Comparison of ENCODE assay signal across 8 cellular contexts in the genomic region with DNA sequence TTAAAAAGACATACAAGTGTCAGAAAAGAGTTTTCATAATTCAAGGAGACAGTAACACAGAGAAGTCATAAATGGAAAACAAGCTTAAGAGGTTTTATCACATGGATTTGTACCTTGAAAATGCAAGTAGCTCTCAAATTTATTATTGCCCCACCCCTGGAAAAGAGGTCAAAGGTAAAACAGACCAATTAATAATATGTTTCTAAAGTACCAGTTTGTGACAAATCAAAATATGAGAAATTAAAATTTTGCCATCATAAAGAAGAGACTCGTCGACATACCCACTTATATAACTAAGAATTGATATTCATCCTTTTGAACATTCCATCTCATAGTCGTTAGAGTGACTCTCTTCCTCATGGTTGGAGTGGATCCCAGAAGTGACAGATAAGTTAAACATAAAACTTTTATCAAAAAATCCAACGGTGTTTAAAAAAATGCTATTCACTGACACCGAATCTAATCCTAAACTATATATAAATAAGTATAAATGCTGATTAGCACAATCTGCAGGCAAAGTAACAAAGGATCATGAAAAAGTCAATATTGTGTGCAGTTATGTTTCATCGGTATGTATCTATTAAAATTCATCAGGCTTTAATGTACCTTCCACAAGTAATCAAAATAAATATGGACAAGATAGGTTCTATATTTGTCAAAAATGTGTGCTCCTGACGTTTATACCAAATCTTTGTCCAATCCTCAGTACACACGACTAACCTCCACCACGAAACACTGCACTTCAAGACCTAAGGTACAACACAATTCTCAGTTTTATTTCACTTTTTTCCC. TPM values are rescaled to one million over a fixed set of nuclear protein-coding genes. Genes with fewer than 3 reads are reported as not detected.
A peak's percentile ranks its signal among the peaks of the same experiment; 100 is the strongest.
DNase-seq lines count a peak whose midpoint lies in the region; ATAC-seq, FAIRE-seq and TF ChIP-seq lines count a peak whose summit lies in the region.

No MANE protein-coding gene starts in this region.

- H3K4me1 Mint-ChIP-seq in WTC11 (peaks cover 51% of the 10 kb centered on the region), T-helper 17 cell (peaks cover 28% of the 10 kb centered on the region)
- peaks cover 37 to 61% of the 10 kb centered on the region in 2 donors for H3K4me1 Mint-ChIP-seq in stimulated activated naive B cell treated with anti-CD40 and anti-IgM and Interleukin-4, amounts not matched to agents 10 μg/mL and 1 μg/mL and 100 μg/mL, for 72 hours

- H3K4me2 ChIP-seq in skeletal muscle satellite cell (ENCODE audit: low read length), result peak overlapping the region; percentile 84

- H3K27me3 Mint-ChIP-seq in WTC11 (ENCODE audit: low read depth) (no peaks in the 10 kb centered on the region), T-helper 17 cell (no peaks in the 10 kb centered on the region)
- H3K27me3 Mint-ChIP-seq in stimulated activated naive B cell treated with anti-CD40 and anti-IgM and Interleukin-4, amounts not matched to agents 10 μg/mL and 1 μg/mL and 100 μg/mL, for 72 hours, result no peaks in the 10 kb centered on the region

- H3K4me3 Mint-ChIP-seq in WTC11, result peak overlapping the region; percentile 90
- no peak overlapping the region for H3K4me3 Mint-ChIP-seq in T-helper 17 cell
- peak overlapping the region in 1 of 2 donors; percentile 94 for H3K4me3 Mint-ChIP-seq in stimulated activated naive B cell treated with anti-CD40 and anti-IgM and Interleukin-4, amounts not matched to agents 10 μg/mL and 1 μg/mL and 100 μg/mL, for 72 hours

- H3K9me3 Mint-ChIP-seq in WTC11, result no peaks in the 10 kb centered on the region
- H3K9me3 Mint-ChIP-seq in stimulated activated naive B cell treated with anti-CD40 and anti-IgM and Interleukin-4, amounts not matched to agents 10 μg/mL and 1 μg/mL and 100 μg/mL, for 72 hours, result no peaks in the 10 kb centered on the region

- no peak for ATAC-seq in WTC11
- no peak for ATAC-seq in foreskin keratinocyte
- no peak for ATAC-seq in T-helper 17 cell
- no peak for ATAC-seq in stimulated activated naive B cell treated with anti-CD40 and anti-IgM and Interleukin-4, amounts not matched to agents 10 μg/mL and 1 μg/mL and 100 μg/mL, for 72 hours (replicated peaks)
- ATAC-seq in HG02852 (IDR thresholded peaks at IDR 0.05; ENCODE audit: unreplicated experiment), result no peak

- CTCF ChIA-PET in WTC11 (lab: Charles Lee), result no interaction called here

- H3K27me3 ChIP-seq in foreskin keratinocyte (no peaks in the 10 kb centered on the region), skeletal muscle satellite cell (ENCODE audit: control insufficient read depth, insufficient read depth, low read length) (no peaks in the 10 kb centered on the region)

- TF ChIP-seq CTCF in WTC11 (IDR thresholded peaks at IDR 0.05) (no peak), foreskin keratinocyte (conservative IDR thresholded peaks at IDR 0.05) (no peak)

- no peaks in the 10 kb centered on the region for H3K36me3 Mint-ChIP-seq in WTC11
- H3K36me3 Mint-ChIP-seq in T-helper 17 cell (ENCODE audit: low read depth), result no peaks in the 10 kb centered on the region
- peaks cover 0 to 9% of the 10 kb centered on the region in 2 donors for H3K36me3 Mint-ChIP-seq in stimulated activated naive B cell treated with anti-CD40 and anti-IgM and Interleukin-4, amounts not matched to agents 10 μg/mL and 1 μg/mL and 100 μg/mL, for 72 hours

- H3K27ac Mint-ChIP-seq in WTC11, result peak overlapping the region; percentile 86; the same call in 1 of the 2 replicates
- no peak overlapping the region for H3K27ac Mint-ChIP-seq in T-helper 17 cell
- H3K27ac Mint-ChIP-seq in stimulated activated naive B cell treated with anti-CD40 and anti-IgM and Interleukin-4, amounts not matched to agents 10 μg/mL and 1 μg/mL and 100 μg/mL, for 72 hours, result no peak overlapping the region

- H3K9ac ChIP-seq in skeletal muscle satellite cell (ENCODE audit: low read depth, low read length), result peak overlapping the region; percentile 95

- H3K9me3 ChIP-seq in skeletal muscle satellite cell (replicated peaks; ENCODE audit: low read length) (no peaks in the 10 kb centered on the region), T-helper 17 cell (ENCODE audit: control insufficient read depth, low read length, poor library complexity, severe bottlenecking) (no peaks in the 10 kb centered on the region)

- H3K4me1 ChIP-seq in foreskin keratinocyte, result peaks cover 38% of the 10 kb centered on the region
- H3K4me1 ChIP-seq in skeletal muscle satellite cell (ENCODE audit: control insufficient read depth, insufficient read depth, low read length), result peaks cover 50% of the 10 kb centered on the region

- DNase-seq in GM19239 (ENCODE audit: insufficient read length, low spot score) (no peak), WTC11 (ENCODE audit: low spot score) (no peak), foreskin keratinocyte (no peak), T-helper 17 cell (no peak), AG08396 (ENCODE audit: low spot score) (no peak)
- no peak for DNase-seq in stimulated activated naive B cell treated with anti-CD40 and anti-IgM and Interleukin-4, amounts not matched to agents 10 μg/mL and 1 μg/mL and 100 μg/mL, for 72 hours

- peaks cover 14% of the 10 kb centered on the region for H3K36me3 ChIP-seq in skeletal muscle satellite cell (ENCODE audit: insufficient read depth, low read length)

- peak; percentile 58 for FAIRE-seq in GM19239 (lab: Jason Lieb, UNC)

- H3K4me3 ChIP-seq in skeletal muscle satellite cell (ENCODE audit: low read length), result peak overlapping the region; percentile 76

- POLR2A ChIA-PET in WTC11 (lab: Charles Lee), result no interaction called here

- H3K27ac ChIP-seq in foreskin keratinocyte, result peak overlapping the region; percentile 96

TF ChIP-seq in WTC11, 78 proteins besides CTCF, POLR2A, EP300 and RAD21 (continues in another document):
- TF ChIP-seq JUN (CRISPR knock-in tag; IDR thresholded peaks at IDR 0.05), result no peak
- TF ChIP-seq ZNF121 (CRISPR knock-in tag; IDR thresholded peaks at IDR 0.05), result no peak
- TF ChIP-seq ZNF317 (CRISPR knock-in tag; IDR thresholded peaks at IDR 0.05; ENCODE audit: borderline replicate concordance, low read depth), result no peak
- TF ChIP-seq, protein P1, sequence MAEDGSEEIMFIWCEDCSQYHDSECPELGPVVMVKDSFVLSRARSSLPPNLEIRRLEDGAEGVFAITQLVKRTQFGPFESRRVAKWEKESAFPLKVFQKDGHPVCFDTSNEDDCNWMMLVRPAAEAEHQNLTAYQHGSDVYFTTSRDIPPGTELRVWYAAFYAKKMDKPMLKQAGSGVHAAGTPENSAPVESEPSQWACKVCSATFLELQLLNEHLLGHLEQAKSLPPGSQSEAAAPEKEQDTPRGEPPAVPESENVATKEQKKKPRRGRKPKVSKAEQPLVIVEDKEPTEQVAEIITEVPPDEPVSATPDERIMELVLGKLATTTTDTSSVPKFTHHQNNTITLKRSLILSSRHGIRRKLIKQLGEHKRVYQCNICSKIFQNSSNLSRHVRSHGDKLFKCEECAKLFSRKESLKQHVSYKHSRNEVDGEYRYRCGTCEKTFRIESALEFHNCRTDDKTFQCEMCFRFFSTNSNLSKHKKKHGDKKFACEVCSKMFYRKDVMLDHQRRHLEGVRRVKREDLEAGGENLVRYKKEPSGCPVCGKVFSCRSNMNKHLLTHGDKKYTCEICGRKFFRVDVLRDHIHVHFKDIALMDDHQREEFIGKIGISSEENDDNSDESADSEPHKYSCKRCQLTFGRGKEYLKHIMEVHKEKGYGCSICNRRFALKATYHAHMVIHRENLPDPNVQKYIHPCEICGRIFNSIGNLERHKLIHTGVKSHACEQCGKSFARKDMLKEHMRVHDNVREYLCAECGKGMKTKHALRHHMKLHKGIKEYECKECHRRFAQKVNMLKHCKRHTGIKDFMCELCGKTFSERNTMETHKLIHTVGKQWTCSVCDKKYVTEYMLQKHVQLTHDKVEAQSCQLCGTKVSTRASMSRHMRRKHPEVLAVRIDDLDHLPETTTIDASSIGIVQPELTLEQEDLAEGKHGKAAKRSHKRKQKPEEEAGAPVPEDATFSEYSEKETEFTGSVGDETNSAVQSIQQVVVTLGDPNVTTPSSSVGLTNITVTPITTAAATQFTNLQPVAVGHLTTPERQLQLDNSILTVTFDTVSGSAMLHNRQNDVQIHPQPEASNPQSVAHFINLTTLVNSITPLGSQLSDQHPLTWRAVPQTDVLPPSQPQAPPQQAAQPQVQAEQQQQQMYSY (CRISPR knock-in tag; IDR thresholded peaks at IDR 0.05), result no peak
- TF ChIP-seq ZNF263 (CRISPR knock-in tag; IDR thresholded peaks at IDR 0.05; ENCODE audit: low read depth), result no peak
- TF ChIP-seq KAT7 (CRISPR knock-in tag; IDR thresholded peaks at IDR 0.05; ENCODE audit: borderline replicate concordance), result no peak
- TF ChIP-seq NFYB (CRISPR knock-in tag; conservative IDR thresholded peaks at IDR 0.05; ENCODE audit: low read depth), result no peak
- TF ChIP-seq, protein P2, sequence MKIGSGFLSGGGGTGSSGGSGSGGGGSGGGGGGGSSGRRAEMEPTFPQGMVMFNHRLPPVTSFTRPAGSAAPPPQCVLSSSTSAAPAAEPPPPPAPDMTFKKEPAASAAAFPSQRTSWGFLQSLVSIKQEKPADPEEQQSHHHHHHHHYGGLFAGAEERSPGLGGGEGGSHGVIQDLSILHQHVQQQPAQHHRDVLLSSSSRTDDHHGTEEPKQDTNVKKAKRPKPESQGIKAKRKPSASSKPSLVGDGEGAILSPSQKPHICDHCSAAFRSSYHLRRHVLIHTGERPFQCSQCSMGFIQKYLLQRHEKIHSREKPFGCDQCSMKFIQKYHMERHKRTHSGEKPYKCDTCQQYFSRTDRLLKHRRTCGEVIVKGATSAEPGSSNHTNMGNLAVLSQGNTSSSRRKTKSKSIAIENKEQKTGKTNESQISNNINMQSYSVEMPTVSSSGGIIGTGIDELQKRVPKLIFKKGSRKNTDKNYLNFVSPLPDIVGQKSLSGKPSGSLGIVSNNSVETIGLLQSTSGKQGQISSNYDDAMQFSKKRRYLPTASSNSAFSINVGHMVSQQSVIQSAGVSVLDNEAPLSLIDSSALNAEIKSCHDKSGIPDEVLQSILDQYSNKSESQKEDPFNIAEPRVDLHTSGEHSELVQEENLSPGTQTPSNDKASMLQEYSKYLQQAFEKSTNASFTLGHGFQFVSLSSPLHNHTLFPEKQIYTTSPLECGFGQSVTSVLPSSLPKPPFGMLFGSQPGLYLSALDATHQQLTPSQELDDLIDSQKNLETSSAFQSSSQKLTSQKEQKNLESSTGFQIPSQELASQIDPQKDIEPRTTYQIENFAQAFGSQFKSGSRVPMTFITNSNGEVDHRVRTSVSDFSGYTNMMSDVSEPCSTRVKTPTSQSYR (CRISPR knock-in tag; IDR thresholded peaks at IDR 0.05), result no peak
- TF ChIP-seq RORB (CRISPR knock-in tag; IDR thresholded peaks at IDR 0.05), result no peak
- no peak for TF ChIP-seq NFATC4 (CRISPR knock-in tag; IDR thresholded peaks at IDR 0.05)
- TF ChIP-seq GTF2I (CRISPR knock-in tag; conservative IDR thresholded peaks at IDR 0.05), result no peak

RNA-seq across cellular contexts. Expression of a gene that starts 2.3 kb away (rescaled TPM):
- total RNA-seq in WTC11 (2021) (108 to 114 TPM (median 113 TPM) in 3 replicates), foreskin keratinocyte (150 and 182 TPM in 2 replicates), T-helper 17 cell (10 to 100 TPM; 13.3 to 61.1 TPM)
- polyA plus RNA-seq in foreskin keratinocyte, result 54.3 and 72.1 TPM in 2 replicates
- 282 and 318 TPM in 2 replicates for total RNA-seq in skeletal muscle satellite cell (2012; rRNA removed)
